In the genomic region with DNA sequence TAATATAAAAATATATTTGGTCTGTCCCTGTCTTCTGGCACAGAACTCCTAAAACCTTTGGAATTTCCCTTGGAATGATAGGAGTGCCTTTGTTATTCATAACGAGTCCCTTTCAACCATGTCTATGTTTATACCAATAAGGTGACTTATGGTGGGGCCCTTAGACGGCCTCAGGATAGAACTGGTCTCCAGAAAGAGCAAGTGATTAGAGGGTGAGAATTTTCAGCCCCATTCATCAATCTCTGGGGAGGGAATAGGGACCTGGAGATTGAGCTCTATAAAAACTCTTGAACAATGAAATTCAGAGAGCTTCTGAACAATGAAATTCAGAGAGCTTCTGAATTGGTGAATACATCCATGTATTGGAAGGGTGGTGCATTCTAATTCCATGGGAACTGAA, we compare ENCODE assay signal across 19 cellular contexts. TPM values are rescaled to one million over a fixed set of nuclear protein-coding genes. Genes with fewer than 3 reads are reported as not detected.
A peak's percentile ranks its signal among the peaks of the same experiment; 100 is the strongest.
DNase-seq lines count a peak whose midpoint lies in the region; ATAC-seq, FAIRE-seq and TF ChIP-seq lines count a peak whose summit lies in the region.
"Had no signal": no experiment of that assay in that cellular context is flagged by ENCODE, and none has a peak within 500 bp of the region (broad histone marks: within the 10 kb centered on the region; RNA-seq: fewer than 3 reads in every experiment).

No MANE protein-coding gene starts in this region.

- BruUV-seq in Panc1 (replicated peaks; lab: Mats Ljungman, UMichigan) (no TSS peak), K562 (replicated peaks; lab: Mats Ljungman, UMichigan) (no TSS peak)

- H3K36me3 ChIP-seq in HAP-1 (replicated peaks) (no peaks in the 10 kb centered on the region), Panc1 (ENCODE audit: control insufficient read depth, insufficient read depth, low read length) (no peaks in the 10 kb centered on the region), K562 (ENCODE audit: control insufficient read depth, insufficient read depth, low read length) (no peaks in the 10 kb centered on the region), trophoblast cell (ENCODE audit: control insufficient read depth in 1 of 2, insufficient read depth in 2 of 2, low read length in 2 of 2) (no peaks in the 10 kb centered on the region)

- ATAC-seq in Panc1, result 0 out of 2 replicates have a peak, but pooled peaks have one; percentile 13
- no peak for ATAC-seq in K562

- no peak for TF ChIP-seq POLR2A in K562 (conservative IDR thresholded peaks at IDR 0.05)

- H3K27ac ChIP-seq in Panc1 (ENCODE audit: low read length) (no peak overlapping the region), K562 (ENCODE audit: extremely low read depth, low read depth, low read length) (no peak overlapping the region), trophoblast cell (ENCODE audit: low read depth, low read length) (no peak overlapping the region)

- no peak overlapping the region for H3K18ac ChIP-seq in trophoblast cell (ENCODE audit: low read length)

- H3K9ac ChIP-seq in K562 (ENCODE audit: insufficient read depth in 1 of 2, low read depth in 2 of 2, low read length in 2 of 2) (no peak overlapping the region), trophoblast cell (ENCODE audit: low read length) (no peak overlapping the region)

- no peak overlapping the region for H2BK12ac ChIP-seq in trophoblast cell (ENCODE audit: low read length)

- no peak for TF ChIP-seq RAD21 in K562 (CRISPR knock-in tag; conservative IDR thresholded peaks at IDR 0.05 in 1 of 2, IDR thresholded peaks at IDR 0.05 in 1 of 2)

- no peaks in the 10 kb centered on the region for H3K79me2 ChIP-seq in K562 (ENCODE audit: control insufficient read depth, insufficient read depth, low read length)
- no peaks in the 10 kb centered on the region for H3K79me2 ChIP-seq in trophoblast cell (ENCODE audit: control insufficient read depth, insufficient read depth, low read length, poor library complexity)

- H2BK120ac ChIP-seq in trophoblast cell (ENCODE audit: insufficient read depth, low read length, poor library complexity), result peak overlapping the region; percentile 1

- TF ChIP-seq EP300 in K562 (IDR thresholded peaks at IDR 0.05; ENCODE audit: low read length), result no peak

- H4K12ac ChIP-seq in trophoblast cell (ENCODE audit: low read depth, low read length), result no peak overlapping the region

- H3K23ac ChIP-seq in trophoblast cell (ENCODE audit: low read length), result no peak overlapping the region

- no peak overlapping the region for H4K91ac ChIP-seq in trophoblast cell (ENCODE audit: low read depth, low read length)

- WGBS in K562 (ENCODE audit: insufficient coverage, low coverage, missing lambda C conversion rate), result 53% methylated on average over 2 of the region's 2 CpGs
- WGBS in trophoblast cell (ENCODE audit: extremely low coverage, insufficient coverage, insufficient read length), result no CpG with 5 or more reads among the region's 2 CpGs

- DNase-seq in HAP-1 (ENCODE audit: low spot score in 2 of 2) (peak; percentile 65 to 86), Panc1 (ENCODE audit: low read depth, low spot score) (no peak), K562 (ENCODE audit: extremely low read depth in 1 of 4, low spot score in 3 of 4) (no peak), trophoblast cell (no peak), NCI-H1930 (lab: John Stamatoyannopoulos, UW) (no peak), D341Med (ENCODE audit: low spot score) (no peak), HTR-8/SVneo (ENCODE audit: insufficient read length, low spot score) (no peak)
- DNase-seq: 8988T; C1 segment of cervical spinal cord; Calu3; CD4-positive, alpha-beta memory T cell; COR-L47; DMS153; DND-41; GOT3; HCEC 1CT had no signal

- POLR2A ChIA-PET in Panc1 (lab: Charles Lee) (no interaction called here), K562 (lab: Yijun Ruan, JAX) (interaction anchor here (0.7 kb wide), 1 partner anchor 71 kb away, joined by 3 read pairs; no protein-coding TSS in a partner anchor)

- H4K20me1 ChIP-seq in K562 (replicated peaks; ENCODE audit: control insufficient read depth, insufficient read depth, low read length), result no peaks in the 10 kb centered on the region

- peaks cover 2% of the 10 kb centered on the region for H3K79me1 ChIP-seq in trophoblast cell (ENCODE audit: low read length)

- no peak overlapping the region for H2AK5ac ChIP-seq in trophoblast cell (ENCODE audit: low read length)

- H3K4ac ChIP-seq in trophoblast cell (ENCODE audit: low read depth, low read length), result no peak overlapping the region

- H3K4me3 ChIP-seq in HAP-1 (no peak overlapping the region), Panc1 (ENCODE audit: low read depth in 2 of 2, low read length in 2 of 2) (no peak overlapping the region), K562 (no peak overlapping the region), trophoblast cell (ENCODE audit: low read depth, low read length) (no peak overlapping the region)

- no peaks in the 10 kb centered on the region; the same call in 1 of the 2 replicates for H3K27me3 ChIP-seq in HAP-1 (ENCODE audit: low read depth)
- H3K27me3 ChIP-seq in Panc1 (ENCODE audit: control insufficient read depth, insufficient read depth, low read length), result no peaks in the 10 kb centered on the region
- H3K27me3 ChIP-seq in K562 (ENCODE audit: control insufficient read depth in 2 of 2, insufficient read depth in 2 of 2, low read length in 2 of 2), result no peaks in the 10 kb centered on the region
- no peaks in the 10 kb centered on the region for H3K27me3 ChIP-seq in trophoblast cell (ENCODE audit: insufficient read depth, low read length)

- H2BK5ac ChIP-seq in trophoblast cell (ENCODE audit: low read depth, low read length, poor library complexity), result no peak overlapping the region

- intact Hi-C loops in Panc1 (cut with micrococcal nuclease; ENCODE audit: unreplicated experiment), result no loop called here
- intact Hi-C loops in K562 (cut with micrococcal nuclease), result no loop called here

- H3K14ac ChIP-seq in trophoblast cell (ENCODE audit: low read length), result no peak overlapping the region

- no peak for FAIRE-seq in K562 (lab: Jason Lieb, UNC)
- no peak for FAIRE-seq in HTR-8/SVneo (lab: Jason Lieb, UNC)
- FAIRE-seq: G401.6, GM12892, H54 had no signal

- H2AFZ ChIP-seq in K562 (ENCODE audit: low read depth, low read length) (peak overlapping the region; percentile 21; the same call in 1 of the 2 replicates), trophoblast cell (ENCODE audit: insufficient read depth, low read length, poor library complexity) (no peak overlapping the region)

- H3K9me3 ChIP-seq in HAP-1, result no peaks in the 10 kb centered on the region
- no peaks in the 10 kb centered on the region for H3K9me3 ChIP-seq in Panc1 (ENCODE audit: control insufficient read depth, insufficient read depth, low read depth, low read length)
- no peaks in the 10 kb centered on the region for H3K9me3 ChIP-seq in K562 (replicated peaks; ENCODE audit: control insufficient read depth, insufficient read depth, low read depth, low read length)
- no peaks in the 10 kb centered on the region for H3K9me3 ChIP-seq in trophoblast cell (ENCODE audit: insufficient read depth, low read depth, low read length)

- in situ Hi-C loops in HAP-1 (cut with MboI; ENCODE audit: low sequenced_read_pairs), result no loop called here
- in situ Hi-C loops in Panc1 (cut with HindIII; ENCODE audit: low pct_unique_long_range_greater_than_20kb, low sequenced_read_pairs), result no loop called here
- in situ Hi-C loops in K562 (cut with MboI), result no loop called here

- H3K4me2 ChIP-seq in K562 (ENCODE audit: insufficient read depth, low read length) (no peak overlapping the region), trophoblast cell (ENCODE audit: low read length) (no peak overlapping the region)

- no peaks in the 10 kb centered on the region for H3K9me1 ChIP-seq in K562 (ENCODE audit: control insufficient read depth, insufficient read depth, low read length)

- CTCF ChIA-PET in Panc1 (lab: Charles Lee), result no interaction called here
- CTCF ChIA-PET in K562 (lab: Yijun Ruan, JAX; ENCODE audit: low intra/inter-chr PET ratio), result no interaction called here

- H4K8ac ChIP-seq in trophoblast cell (ENCODE audit: low read depth, low read length), result no peak overlapping the region

- TF ChIP-seq CTCF in Panc1 (IDR thresholded peaks at IDR 0.05), result no peak
- no peak for TF ChIP-seq CTCF in K562 (IDR thresholded peaks at IDR 0.05 in 2 of 3, conservative IDR thresholded peaks at IDR 0.05 in 1 of 3; ENCODE audit: insufficient read depth in 2 of 3, low read depth in 1 of 3, low read length in 3 of 3)

- H3K4me1 ChIP-seq in HAP-1, result peaks cover 11% of the 10 kb centered on the region
- H3K4me1 ChIP-seq in Panc1 (ENCODE audit: control insufficient read depth, insufficient read depth, low read length), result no peaks in the 10 kb centered on the region
- peaks cover 6 to 7% of the 10 kb centered on the region in 2 experiments; a peak in 3 of 5 replicates for H3K4me1 ChIP-seq in K562 (replicated peaks in 1 of 2; ENCODE audit: control insufficient read depth in 2 of 2, insufficient read depth in 2 of 2, low read length in 2 of 2)
- peaks cover 0 to 3% of the 10 kb centered on the region in 2 experiments for H3K4me1 ChIP-seq in trophoblast cell (ENCODE audit: control insufficient read depth in 1 of 2, insufficient read depth in 2 of 2, low read length in 2 of 2)

TF ChIP-seq in K562, 482 proteins besides CTCF, POLR2A, EP300 and RAD21 (continues in another document):
- TF ChIP-seq KLF13 (tag; IDR thresholded peaks at IDR 0.05; ENCODE audit: borderline replicate concordance, low read depth) (no peak), CHD2 (IDR thresholded peaks at IDR 0.05; ENCODE audit: low read depth, low read length) (no peak), FIP1L1 (IDR thresholded peaks at IDR 0.05; ENCODE audit: low read depth, low read length, poor library complexity, severe bottlenecking) (no peak)

RNA-seq across cellular contexts. Expression of gene PICALM, which starts 18.4 kb away (rescaled TPM):
- total RNA-seq in Panc1 (2021; ENCODE audit: unreplicated experiment) (153 TPM), K562 (2014; rRNA removed) (230 and 307 TPM in 2 replicates), K562 (2014; rRNA removed; fragmentation: Illumina TruSeq; extraction: Trizol) (340 and 386 TPM in 2 replicates), K562 (2015; rRNA removed; fragmentation: Illumina TruSeq; extraction: Trizol) (269 and 309 TPM in 2 replicates), K562 (2021) (281 and 340 TPM in 2 replicates)
- 91.7 TPM for polyA plus RNA-seq in Panc1 (2012; ENCODE audit: insufficient read length)
- 475 and 1,498 TPM in 2 replicates for total RNA-seq in K562 (2011; cell fraction: chromatin; rRNA removed; ENCODE audit: low replicate concordance)
- 202 and 279 TPM in 2 replicates for total RNA-seq in K562 (2011; cell fraction: nucleolus; rRNA removed)
- total RNA-seq in K562 (2011; cell fraction: nucleoplasm; rRNA removed), result 517 and 758 TPM in 2 replicates
- polyA plus RNA-seq in K562 (2011; rRNA removed) (681 and 990 TPM in 2 replicates), K562 (2014; fragmentation: Illumina TruSeq; extraction: Trizol) (445 and 542 TPM in 2 replicates), K562 (2014; fragmentation: Nextera tagmentation; extraction: Ambion mirVana) (100 to 1,000 TPM in 1 of 2 experiments, 10 to 100 TPM in 1; 41.3 to 129 TPM), K562 (2014; rRNA removed) (304 TPM in 2 replicates)
- 509 and 566 TPM in 2 replicates for polyA plus RNA-seq in K562 (2011; cell fraction: cytosol; rRNA removed)
- polyA plus RNA-seq in K562 (2011; cell fraction: nucleus; rRNA removed), result 499 and 568 TPM in 2 replicates
- polyA plus RNA-seq in K562 (2012), result 259 and 286 TPM in 2 replicates
- 1,181 and 1,573 TPM in 2 replicates for polyA minus RNA-seq in K562 (2011; rRNA and poly(A)+ RNA removed)
- 387 and 658 TPM in 2 replicates for polyA minus RNA-seq in K562 (2011; cell fraction: cytosol; rRNA and poly(A)+ RNA removed)
- polyA minus RNA-seq in K562 (2011; cell fraction: nucleus; rRNA and poly(A)+ RNA removed), result 394 and 431 TPM in 2 replicates
- polyA plus RNA-seq in trophoblast cell (2013), result 195 and 196 TPM in 2 replicates

Comparison
In these comparisons a context has a peak if more than half of its experiments do, and no peak if none do; other contexts are left out.
1. DNase-seq: peak in HAP-1 (2 of 2); none in Panc1 (single experiment), K562 (0 of 4), trophoblast cell (0 of 2), NCI-H1930 (0 of 2), D341Med (single experiment) and HTR-8/SVneo (single experiment).